Comparison of ENCODE assay signal across 7 cellular contexts in the genomic region with DNA sequence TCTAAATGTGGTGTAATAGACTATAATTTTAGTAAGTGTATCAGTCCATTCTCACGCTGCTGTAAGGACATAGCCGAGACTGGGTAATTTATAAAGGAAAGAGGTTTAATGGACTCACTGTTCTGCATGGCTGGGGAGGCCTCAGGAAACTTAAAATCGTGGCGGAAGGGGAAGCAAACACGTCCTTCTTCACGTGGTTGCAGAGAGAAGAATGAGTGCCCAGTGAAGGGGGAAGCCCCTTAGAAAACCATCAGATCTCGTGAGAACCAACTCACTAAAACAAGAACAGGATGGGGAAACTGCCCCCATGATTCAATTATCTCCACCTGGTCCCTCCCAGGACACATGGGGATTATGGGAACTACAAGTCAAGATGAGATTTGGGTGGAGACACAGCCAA.
DNase-seq lines count a peak whose midpoint lies in the region; ATAC-seq, FAIRE-seq and TF ChIP-seq lines count a peak whose summit lies in the region.
"Not testable (repeated sequence)": the region's sequence is repeated elsewhere in the genome, so short reads cannot be mapped to it uniquely, and the experiment has no call there.

No MANE protein-coding gene starts in this region.

- FAIRE-seq in A549 (lab: Jason Lieb, UNC) = peak; percentile 65
- peak; percentile 8 for FAIRE-seq in GM19239 (lab: Jason Lieb, UNC)
- not testable (repeated sequence) for FAIRE-seq in GM12878 (lab: Jason Lieb, UNC)

- not testable (repeated sequence) for TF ChIP-seq POLR2A in A549 (IDR thresholded peaks at IDR 0.05; ENCODE audit: low read length); GM12878 (IDR thresholded peaks at IDR 0.05; ENCODE audit: low read depth, low read length)

- not testable (repeated sequence) for H3K4me3 ChIP-seq in A549; HUES48 (ENCODE audit: low read depth, low read length); Panc1 (ENCODE audit: low read depth in 2 of 2, low read length in 2 of 2); GM12878

- not testable (repeated sequence) for H4K20me1 ChIP-seq in GM12878 (ENCODE audit: control insufficient read depth, insufficient read depth)

- not testable (repeated sequence) for H3K36me3 Mint-ChIP-seq in natural killer cell treated with Interleukin-12 subunit alpha and Interleukin-12 subunit beta and Interleukin-15 and Interleukin-18, amount 100 ng/mL, for 72 hours

- DNase-seq in A549 (ENCODE audit: low read depth in 1 of 2, low spot score in 1 of 2); GM19239 (ENCODE audit: insufficient read length, low spot score); Panc1 (ENCODE audit: low read depth, low spot score); GM12878 (ENCODE audit: low read depth, low spot score); natural killer cell treated with Interleukin-12 subunit alpha and Interleukin-12 subunit beta and Interleukin-15 and Interleukin-18, amount 100 ng/mL, for 72 hours (ENCODE audit: low spot score): not testable (repeated sequence)
- peak; percentile 7 for DNase-seq in MV-4-11 (lab: John Stamatoyannopoulos, UW)

- intact Hi-C loops in Panc1 (cut with micrococcal nuclease; ENCODE audit: unreplicated experiment); GM12878 (cut with micrococcal nuclease; ENCODE audit: unreplicated experiment): not testable (repeated sequence)

- not testable (repeated sequence) for H3K9me3 ChIP-seq in A549; HUES48 (ENCODE audit: control insufficient read depth, insufficient read depth, low read length); Panc1 (ENCODE audit: control insufficient read depth, insufficient read depth, low read depth, low read length); GM12878 (replicated peaks; ENCODE audit: control insufficient read depth, insufficient read depth, low read length)

- BruUV-seq in Panc1 (replicated peaks; lab: Mats Ljungman, UMichigan); GM12878 (replicated peaks; lab: Mats Ljungman, UMichigan): not testable (repeated sequence)

- H3K4me1 ChIP-seq in A549 = peaks cover 20% of the 10 kb centered on the region
- H3K4me1 ChIP-seq in HUES48 (ENCODE audit: control insufficient read depth, insufficient read depth, low read length) = peaks cover 25% of the 10 kb centered on the region
- not testable (repeated sequence) for H3K4me1 ChIP-seq in Panc1 (ENCODE audit: control insufficient read depth, insufficient read depth, low read length); GM12878 (ENCODE audit: control insufficient read depth, insufficient read depth, low read length)

- TF ChIP-seq EP300 in A549 (IDR thresholded peaks at IDR 0.05); GM12878 (IDR thresholded peaks at IDR 0.05; ENCODE audit: borderline replicate concordance in 1 of 2, control insufficient read depth in 1 of 2, low read depth in 2 of 2, low read length in 2 of 2): not testable (repeated sequence)

- TF ChIP-seq CTCF in A549 (IDR thresholded peaks at IDR 0.05); Panc1 (IDR thresholded peaks at IDR 0.05); GM12878 (IDR thresholded peaks at IDR 0.05 in 2 of 3, conservative IDR thresholded peaks at IDR 0.05 in 1 of 3; ENCODE audit: control insufficient read depth in 2 of 3, extremely low read depth in 1 of 3, insufficient read depth in 1 of 3, low read depth in 3 of 3, low read length in 3 of 3): not testable (repeated sequence)

- H3K4me2 ChIP-seq in A549; GM12878 (ENCODE audit: control insufficient read depth, insufficient read depth): not testable (repeated sequence)

- H3K79me2 ChIP-seq in GM12878 (ENCODE audit: control insufficient read depth, insufficient read depth, low read length) = not testable (repeated sequence)

- in situ Hi-C loops in Panc1 (cut with HindIII; ENCODE audit: low pct_unique_long_range_greater_than_20kb, low sequenced_read_pairs); GM12878 (cut with MboI): not testable (repeated sequence)

- SMC1A ChIA-PET in GM12878 (lab: Charles Lee; ENCODE audit: uncharacterized antibody, unreplicated experiment) = interaction anchor here (1.2 kb wide), 1 partner anchor 16 kb away, joined by 3 read pairs; no protein-coding TSS in a partner anchor

- POLR2A ChIA-PET in A549 (lab: Yijun Ruan, JAX); Panc1 (lab: Charles Lee); GM12878 (lab: Charles Lee): not testable (repeated sequence)

- 87% methylated on average over 7 of the region's 7 CpGs for WGBS in A549 (ENCODE audit: missing lambda C conversion rate)
- WGBS in GM12878 (ENCODE audit: insufficient coverage, insufficient replicate concordance, low lambda C conversion rate, missing lambda C conversion rate) = 39% methylated on average over 7 of the region's 7 CpGs

- RAD21 ChIA-PET in GM12878 (lab: Charles Lee; ENCODE audit: unreplicated experiment) = not testable (repeated sequence)

- peaks cover 12 to 14% of the 10 kb centered on the region in 2 donors for H3K4me1 Mint-ChIP-seq in natural killer cell treated with Interleukin-12 subunit alpha and Interleukin-12 subunit beta and Interleukin-15 and Interleukin-18, amount 100 ng/mL, for 72 hours (ENCODE audit: low read depth in 2 of 2)

- H3K27ac Mint-ChIP-seq in natural killer cell treated with Interleukin-12 subunit alpha and Interleukin-12 subunit beta and Interleukin-15 and Interleukin-18, amount 100 ng/mL, for 72 hours = peak overlapping the region in 1 of 2 donors; percentile 72

- not testable (repeated sequence) for H3K9me3 Mint-ChIP-seq in natural killer cell treated with Interleukin-12 subunit alpha and Interleukin-12 subunit beta and Interleukin-15 and Interleukin-18, amount 100 ng/mL, for 72 hours

- not testable (repeated sequence) for ATAC-seq in A549, Panc1
- ATAC-seq in GM12878 = peak; percentile 29; the same call in 1 of the 3 replicates
- ATAC-seq in natural killer cell treated with Interleukin-12 subunit alpha and Interleukin-12 subunit beta and Interleukin-15 and Interleukin-18, amount 100 ng/mL, for 72 hours = peak in 1 of 2 donors; percentile 38

- H3K4me3 Mint-ChIP-seq in natural killer cell treated with Interleukin-12 subunit alpha and Interleukin-12 subunit beta and Interleukin-15 and Interleukin-18, amount 100 ng/mL, for 72 hours = peak overlapping the region; percentile 28

- not testable (repeated sequence) for H3K27ac ChIP-seq in A549; GM12878 (ENCODE audit: control insufficient read depth, insufficient read depth)
- H3K27ac ChIP-seq in HUES48 (ENCODE audit: low read depth, low read length) (peak overlapping the region; percentile 87), Panc1 (ENCODE audit: low read length) (peak overlapping the region; percentile 58; the same call in 1 of the 2 replicates)

- not testable (repeated sequence) for H2AFZ ChIP-seq in GM12878 (ENCODE audit: control insufficient read depth, low read depth, low read length)

- H3K36me3 ChIP-seq in HUES48 (ENCODE audit: control insufficient read depth, insufficient read depth, low read length); Panc1 (ENCODE audit: control insufficient read depth, insufficient read depth, low read length); GM12878 (ENCODE audit: control insufficient read depth in 2 of 2, insufficient read depth in 2 of 2, low read length in 1 of 2): not testable (repeated sequence)

- not testable (repeated sequence) for TF ChIP-seq RAD21 in A549 (conservative IDR thresholded peaks at IDR 0.05 in 1 of 2, IDR thresholded peaks at IDR 0.05 in 1 of 2); GM12878 (IDR thresholded peaks at IDR 0.05; ENCODE audit: insufficient read depth, low read depth, low read length)

- not testable (repeated sequence) for H3K27me3 Mint-ChIP-seq in natural killer cell treated with Interleukin-12 subunit alpha and Interleukin-12 subunit beta and Interleukin-15 and Interleukin-18, amount 100 ng/mL, for 72 hours

- not testable (repeated sequence) for H3K27me3 ChIP-seq in HUES48 (ENCODE audit: control insufficient read depth, insufficient read depth, low read length); Panc1 (ENCODE audit: control insufficient read depth, insufficient read depth, low read length); GM12878 (replicated peaks in 1 of 2; ENCODE audit: control insufficient read depth in 2 of 2, insufficient read depth in 2 of 2, low read length in 1 of 2)

- H3K9ac ChIP-seq in HUES48 (ENCODE audit: low read depth, low read length); GM12878 (ENCODE audit: control insufficient read depth, insufficient read depth, low read length): not testable (repeated sequence)

- CTCF ChIA-PET in A549 (lab: Yijun Ruan, JAX) = interaction anchor here (1.2 kb wide), 1 partner anchor 16 kb away, joined by 3 read pairs; no protein-coding TSS in a partner anchor
- CTCF ChIA-PET in Panc1 (lab: Charles Lee); GM12878 (lab: Yijun Ruan, JAX): not testable (repeated sequence)

TF ChIP-seq in GM12878, 131 proteins besides CTCF, POLR2A, EP300 and RAD21:
- 0 out of 2 replicates have a peak, but pooled peaks have one; percentile 26 for TF ChIP-seq CHD2 (IDR thresholded peaks at IDR 0.05; ENCODE audit: borderline replicate concordance, low read depth, low read length)
- peak; percentile 43; the same call in 1 of the 2 replicates for TF ChIP-seq RAD51 (IDR thresholded peaks at IDR 0.05)
- peak in 1 of 2 experiments; percentile 35; a peak in 1 of 4 replicates for TF ChIP-seq BHLHE40 (IDR thresholded peaks at IDR 0.05; ENCODE audit: borderline replicate concordance in 1 of 2, low read depth in 2 of 2, low read length in 1 of 2)
TF ChIP-seq in GM12878: peak in this region for 3; not testable (repeated sequence) for 128.
